7 cellular contexts compared by ENCODE assay signal in genomic region chr14:87049886-87050820, GRCh38.
DNase-seq lines count a peak whose midpoint lies in the region; ATAC-seq and TF ChIP-seq lines count a peak whose summit lies in the region.

No MANE protein-coding gene starts in this region.

- H3K4me3 Mint-ChIP-seq in mesothelial cell of epicardium = no peak overlapping the region

- TF ChIP-seq CTCF in GM12864 (IDR thresholded peaks at IDR 0.05; ENCODE audit: low read depth, low read length, missing control alignments) = peak; percentile 17
- peak; percentile 85 for TF ChIP-seq CTCF in VCaP (conservative IDR thresholded peaks at IDR 0.05)
- peak; percentile 72 for TF ChIP-seq CTCF in mesothelial cell of epicardium (IDR thresholded peaks at IDR 0.05; ENCODE audit: unreplicated experiment)

- no peaks in the 10 kb centered on the region for H3K27me3 Mint-ChIP-seq in mesothelial cell of epicardium (ENCODE audit: low read depth)

- H3K27ac ChIP-seq in VCaP = no peak overlapping the region

- H3K9me3 Mint-ChIP-seq in mesothelial cell of epicardium = no peaks in the 10 kb centered on the region

- DNase-seq in GM12864 (ENCODE audit: low read depth) (no peak), Kasumi-1 (lab: John Stamatoyannopoulos, UW) (peak; percentile 39 to 42), mesothelial cell of epicardium (ENCODE audit: low spot score in 2 of 2, unreplicated experiment in 2 of 2) (peak in 1 of 2 experiments; percentile 45)
- no peak for DNase-seq in stimulated activated CD4-positive, alpha-beta T cell treated with anti-CD3 and anti-CD28 coated beads, Interleukin-4, amount 100 ng/mL, for 4 hours

- no peaks in the 10 kb centered on the region for H3K36me3 Mint-ChIP-seq in mesothelial cell of epicardium

- no peak overlapping the region for H3K27ac Mint-ChIP-seq in mesothelial cell of epicardium

- H3K4me3 ChIP-seq in GM12864 (ENCODE audit: low read depth, low read length) = no peak overlapping the region

- ATAC-seq in GM19467 (IDR thresholded peaks at IDR 0.05; ENCODE audit: unreplicated experiment) (no peak), esophagus mucosa (no peak)

- H3K4me1 Mint-ChIP-seq in mesothelial cell of epicardium = peaks cover 29% of the 10 kb centered on the region

Comparison
In these comparisons a context has a peak if more than half of its experiments do, and no peak if none do; other contexts are left out.
1. DNase-seq: peak in Kasumi-1 (2 of 2); none in GM12864 (single experiment) and stimulated activated CD4-positive, alpha-beta T cell treated with anti-CD3 and anti-CD28 coated beads, Interleukin-4, amount 100 ng/mL, for 4 hours (0 of 2).
2. CTCF ChIP-seq: peak in every context shown above with its lines; median percentile 85 in VCaP; 72 in mesothelial cell of epicardium; 17 in GM12864.